In genomic region chr21:30354308-30355005, GRCh38 we compare ENCODE assay signal across 1 cellular context.
TF ChIP-seq lines count a peak whose summit lies in the region.

No MANE protein-coding gene starts in this region.

TF ChIP-seq in GM23338, 12 proteins besides CTCF, POLR2A, EP300 and RAD21 (continued from another document):
- no peak for TF ChIP-seq ZNF462 (CRISPR knock-in tag; IDR thresholded peaks at IDR 0.05)
- TF ChIP-seq POLR2AphosphoS5 (IDR thresholded peaks at IDR 0.05; ENCODE audit: low read depth) = no peak
- TF ChIP-seq ETS1 (IDR thresholded peaks at IDR 0.05) = no peak
- TF ChIP-seq ZNF331 (CRISPR knock-in tag; IDR thresholded peaks at IDR 0.05; ENCODE audit: low read depth) = no peak
